In genomic region chr4:161564230-161564834, GRCh38 we compare ENCODE assay signal across 11 cellular contexts.
DNase-seq lines count a peak whose midpoint lies in the region; ATAC-seq and TF ChIP-seq lines count a peak whose summit lies in the region.
"Had no signal": no experiment of that assay in that cellular context is flagged by ENCODE, and none has a peak within 500 bp of the region (broad histone marks: within the 10 kb centered on the region; RNA-seq: fewer than 3 reads in every experiment).

No MANE protein-coding gene starts in this region.

- no peak for DNase-seq in GM06990 (ENCODE audit: extremely low read depth, insufficient read length)
- DNase-seq in RWPE2 (ENCODE audit: low spot score): no peak
- DNase-seq in fibroblast of pulmonary artery (ENCODE audit: low read depth): peak; percentile 37
- no peak for DNase-seq in amygdala (lab: John Stamatoyannopoulos, UW)
- no peak for DNase-seq in suprapubic skin (ENCODE audit: low spot score in 2 of 2)
- DNase-seq: activated CD4-positive, alpha-beta T cell treated with anti-CD3 and anti-CD28 coated beads, Interleukin-2, amount 50 U/mL, for 4 hours; activated naive CD4-positive, alpha-beta T cell treated with anti-CD3 and anti-CD28 coated beads, Interleukin-2, amount 10 ng/mL, durations not matched to agents 7 days and 5 days had no signal

- no peak for TF ChIP-seq POLR2A in suprapubic skin (IDR thresholded peaks at IDR 0.05)

- no peaks in the 10 kb centered on the region for H3K27me3 ChIP-seq in GM06990 (replicated peaks; ENCODE audit: control insufficient read depth, insufficient read depth, low read length)
- H3K27me3 ChIP-seq in RWPE2 (ENCODE audit: insufficient read depth, poor library complexity, severe bottlenecking): no peaks in the 10 kb centered on the region
- H3K27me3 ChIP-seq in suprapubic skin: no peaks in the 10 kb centered on the region

- H3K36me3 ChIP-seq in GM06990 (ENCODE audit: control insufficient read depth, insufficient read depth, low read length) (no peaks in the 10 kb centered on the region), RWPE2 (ENCODE audit: low read depth) (no peaks in the 10 kb centered on the region), suprapubic skin (no peaks in the 10 kb centered on the region)

- TF ChIP-seq EP300 in suprapubic skin (IDR thresholded peaks at IDR 0.05): no peak

- H3K4me3 ChIP-seq in GM06990 (replicated peaks; ENCODE audit: low read depth, low read length) (no peak overlapping the region), RWPE2 (ENCODE audit: severe bottlenecking) (no peak overlapping the region), fibroblast of pulmonary artery (replicated peaks; ENCODE audit: low read depth, low read length) (no peak overlapping the region), suprapubic skin (no peak overlapping the region)
- H3K4me3 ChIP-seq: SK-N-MC had no signal

- no peaks in the 10 kb centered on the region for H3K9me3 ChIP-seq in RWPE2 (ENCODE audit: severe bottlenecking)
- no peaks in the 10 kb centered on the region for H3K9me3 ChIP-seq in suprapubic skin

- H3K4me1 ChIP-seq in RWPE2 (ENCODE audit: insufficient read depth, poor library complexity, severe bottlenecking) (no peaks in the 10 kb centered on the region), suprapubic skin (no peaks in the 10 kb centered on the region)

- TF ChIP-seq CTCF in 22Rv1 (IDR thresholded peaks at IDR 0.05): peak; percentile 59
- peak; percentile 35 for TF ChIP-seq CTCF in GM06990 (IDR thresholded peaks at IDR 0.05; ENCODE audit: insufficient read depth, low read length, poor library complexity, severe bottlenecking)
- TF ChIP-seq CTCF in RWPE2 (IDR thresholded peaks at IDR 0.05; ENCODE audit: poor library complexity, severe bottlenecking): peak; percentile 77
- TF ChIP-seq CTCF in fibroblast of pulmonary artery (IDR thresholded peaks at IDR 0.05; ENCODE audit: low read length, missing control alignments): peak; percentile 22
- no peak for TF ChIP-seq CTCF in suprapubic skin (IDR thresholded peaks at IDR 0.05)

- ATAC-seq in RWPE2 (ENCODE audit: low read depth) (no peak), esophagus mucosa (no peak), HG03432 (IDR thresholded peaks at IDR 0.05; ENCODE audit: unreplicated experiment) (no peak)

- H3K27ac ChIP-seq in 22Rv1: no peak overlapping the region
- H3K27ac ChIP-seq in RWPE2 (ENCODE audit: poor library complexity, severe bottlenecking): no peak overlapping the region
- no peak overlapping the region for H3K27ac ChIP-seq in suprapubic skin
- H3K27ac ChIP-seq: SK-N-MC had no signal

- WGBS in suprapubic skin: 98% methylated on average over 1 of the region's 1 CpG

Comparison
In these comparisons a context has a peak if more than half of its experiments do, and no peak if none do; other contexts are left out.
1. CTCF ChIP-seq: peak in 22Rv1 (single experiment), GM06990 (single experiment), RWPE2 (single experiment) and fibroblast of pulmonary artery (single experiment); none in suprapubic skin (0 of 2).